8 cellular contexts compared by ENCODE assay signal in the genomic region with DNA sequence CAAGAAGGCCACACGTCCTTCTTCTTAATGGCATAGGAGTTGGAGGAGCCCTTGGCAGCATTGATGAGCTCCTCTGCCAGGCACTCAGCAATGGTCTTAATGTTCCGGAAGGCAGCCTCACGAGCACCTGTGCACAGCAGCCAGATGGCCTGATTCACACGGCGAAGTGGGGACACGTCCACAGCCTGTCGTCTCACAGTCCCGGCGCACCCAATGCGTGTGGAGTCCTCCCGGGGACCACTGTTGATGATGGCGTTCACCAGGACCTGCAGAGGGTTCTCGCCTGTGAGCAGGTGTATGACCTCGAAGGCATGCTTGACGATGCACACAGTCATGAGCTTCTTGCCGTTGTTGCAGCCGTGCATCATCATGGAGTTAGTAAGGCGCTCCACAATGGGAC.
"Had no signal": no experiment of that assay in that cellular context is flagged by ENCODE, and none has a peak within 500 bp of the region (broad histone marks: within the 10 kb centered on the region; RNA-seq: fewer than 3 reads in every experiment).

No MANE protein-coding gene starts in this region.

- DNase-seq: GDM1, GF-D8 had no signal

- ATAC-seq: GM12878 had no signal

- H3K4me3 ChIP-seq: GM12878 had no signal

- FAIRE-seq: G401.6, GM12878, GM12891, GM12892, GM18507, GM19239 had no signal
